1 cellular context compared by ENCODE assay signal in the genomic region with DNA sequence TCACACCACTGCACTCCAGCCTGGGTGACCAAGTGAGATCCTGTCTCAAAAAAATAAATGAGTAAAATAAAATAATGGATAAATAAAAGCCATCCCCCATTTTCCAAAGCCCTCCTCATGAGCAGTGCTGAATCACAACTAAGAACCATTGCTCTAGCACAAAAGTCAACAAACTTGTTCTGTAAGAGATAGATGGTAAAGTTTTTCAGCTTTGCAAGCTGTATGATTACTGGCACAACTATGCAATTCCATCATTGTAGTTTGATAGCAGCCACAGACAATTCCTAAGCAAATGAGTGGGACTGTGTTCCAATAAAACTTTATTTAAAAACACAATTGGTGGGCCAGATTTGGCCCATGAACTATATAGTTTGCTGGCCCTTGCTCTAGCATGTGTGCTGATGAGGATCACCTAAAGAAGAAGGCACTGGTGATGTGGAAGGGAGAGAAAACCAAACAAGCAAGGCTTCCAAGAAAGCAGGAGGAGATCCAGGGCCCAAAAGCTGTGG.
TF ChIP-seq lines count a peak whose summit lies in the region.

No MANE protein-coding gene starts in this region.

TF ChIP-seq in GM12878, 131 proteins besides CTCF, POLR2A, EP300 and RAD21 (continued from another document):
- TF ChIP-seq, protein P1, sequence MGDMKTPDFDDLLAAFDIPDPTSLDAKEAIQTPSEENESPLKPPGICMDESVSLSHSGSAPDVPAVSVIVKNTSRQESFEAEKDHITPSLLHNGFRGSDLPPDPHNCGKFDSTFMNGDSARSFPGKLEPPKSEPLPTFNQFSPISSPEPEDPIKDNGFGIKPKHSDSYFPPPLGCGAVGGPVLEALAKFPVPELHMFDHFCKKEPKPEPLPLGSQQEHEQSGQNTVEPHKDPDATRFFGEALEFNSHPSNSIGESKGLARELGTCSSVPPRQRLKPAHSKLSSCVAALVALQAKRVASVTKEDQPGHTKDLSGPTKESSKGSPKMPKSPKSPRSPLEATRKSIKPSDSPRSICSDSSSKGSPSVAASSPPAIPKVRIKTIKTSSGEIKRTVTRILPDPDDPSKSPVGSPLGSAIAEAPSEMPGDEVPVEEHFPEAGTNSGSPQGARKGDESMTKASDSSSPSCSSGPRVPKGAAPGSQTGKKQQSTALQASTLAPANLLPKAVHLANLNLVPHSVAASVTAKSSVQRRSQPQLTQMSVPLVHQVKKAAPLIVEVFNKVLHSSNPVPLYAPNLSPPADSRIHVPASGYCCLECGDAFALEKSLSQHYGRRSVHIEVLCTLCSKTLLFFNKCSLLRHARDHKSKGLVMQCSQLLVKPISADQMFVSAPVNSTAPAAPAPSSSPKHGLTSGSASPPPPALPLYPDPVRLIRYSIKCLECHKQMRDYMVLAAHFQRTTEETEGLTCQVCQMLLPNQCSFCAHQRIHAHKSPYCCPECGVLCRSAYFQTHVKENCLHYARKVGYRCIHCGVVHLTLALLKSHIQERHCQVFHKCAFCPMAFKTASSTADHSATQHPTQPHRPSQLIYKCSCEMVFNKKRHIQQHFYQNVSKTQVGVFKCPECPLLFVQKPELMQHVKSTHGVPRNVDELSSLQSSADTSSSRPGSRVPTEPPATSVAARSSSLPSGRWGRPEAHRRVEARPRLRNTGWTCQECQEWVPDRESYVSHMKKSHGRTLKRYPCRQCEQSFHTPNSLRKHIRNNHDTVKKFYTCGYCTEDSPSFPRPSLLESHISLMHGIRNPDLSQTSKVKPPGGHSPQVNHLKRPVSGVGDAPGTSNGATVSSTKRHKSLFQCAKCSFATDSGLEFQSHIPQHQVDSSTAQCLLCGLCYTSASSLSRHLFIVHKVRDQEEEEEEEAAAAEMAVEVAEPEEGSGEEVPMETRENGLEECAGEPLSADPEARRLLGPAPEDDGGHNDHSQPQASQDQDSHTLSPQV (IDR thresholded peaks at IDR 0.05), result no peak
- TF ChIP-seq IKZF1 (conservative IDR thresholded peaks at IDR 0.05), result no peak
- no peak for TF ChIP-seq ESRRA (IDR thresholded peaks at IDR 0.05; ENCODE audit: low read length)
- no peak for TF ChIP-seq BACH1 (IDR thresholded peaks at IDR 0.05; ENCODE audit: borderline replicate concordance)
- no peak for TF ChIP-seq BHLHE40 (IDR thresholded peaks at IDR 0.05; ENCODE audit: borderline replicate concordance in 1 of 2, low read depth in 2 of 2, low read length in 1 of 2)
